Comparison of ENCODE assay signal across 22 cellular contexts in the genomic region with DNA sequence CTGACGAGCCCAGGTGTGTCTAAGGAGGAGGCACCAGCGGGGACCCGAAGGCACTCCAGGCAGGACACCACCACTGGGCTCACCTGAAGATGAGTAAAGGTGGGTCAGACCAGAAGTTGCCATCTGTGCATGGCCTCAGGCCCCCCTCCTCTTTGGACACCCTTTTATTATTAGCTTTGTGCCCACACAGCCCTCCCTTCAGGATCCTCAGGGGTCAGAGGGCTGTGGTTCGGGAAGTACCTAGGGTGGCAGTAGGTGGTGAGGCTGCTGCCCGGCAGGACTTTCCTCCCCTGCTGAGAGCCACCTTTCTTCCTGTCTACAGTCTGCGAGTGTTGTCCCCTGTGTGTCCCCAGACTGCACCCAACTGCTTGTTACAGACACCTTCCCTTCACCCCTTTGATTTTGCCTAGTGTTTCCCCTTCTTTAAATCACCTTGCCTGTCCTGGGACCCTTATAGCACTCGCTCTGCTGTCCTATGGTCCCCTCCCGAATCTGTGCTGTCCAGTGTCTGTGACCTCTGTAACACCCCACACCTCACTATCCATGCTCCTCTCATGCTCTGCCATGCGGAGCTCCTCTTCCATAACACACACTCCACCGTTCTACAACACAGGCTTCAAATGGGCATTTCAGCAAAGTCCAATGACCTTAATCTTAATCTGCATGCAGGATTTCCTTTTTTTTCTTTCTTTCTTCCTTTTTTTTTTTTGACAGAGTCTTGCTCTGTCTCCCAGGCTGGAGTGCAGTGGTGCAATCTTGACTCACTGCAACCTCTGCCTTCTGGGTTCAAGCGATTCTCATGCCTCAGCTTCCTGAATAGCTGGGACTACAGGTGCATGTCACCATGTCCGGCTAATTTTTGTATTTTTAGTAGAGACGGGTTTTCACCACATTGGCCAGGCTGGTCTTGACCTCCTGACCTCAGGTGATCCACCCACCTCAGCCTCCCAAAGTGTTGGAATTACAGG. TPM values are rescaled to one million over a fixed set of nuclear protein-coding genes. Genes with fewer than 3 reads are reported as not detected.
"Had no signal": no experiment of that assay in that cellular context is flagged by ENCODE, and none has a peak within 500 bp of the region (broad histone marks: within the 10 kb centered on the region; RNA-seq: fewer than 3 reads in every experiment).

No MANE protein-coding gene starts in this region.

- H3K27me3 Mint-ChIP-seq: activated T-cell treated with anti-CD3 and anti-CD28 coated beads, Interleukin-2, amount 50 U/mL, for 24 hours had no signal

- H3K9me3 ChIP-seq: colonic mucosa, heart left ventricle, spleen had no signal

- H3K27ac Mint-ChIP-seq: activated CD4-positive, alpha-beta memory T cell treated with anti-CD3 and anti-CD28 coated beads, Interleukin-2, amount 10 ng/mL, durations not matched to agents 7 days and 5 days; activated naive CD4-positive, alpha-beta T cell treated with anti-CD3 and anti-CD28 coated beads for 36 hours; activated T-cell treated with anti-CD3 and anti-CD28 coated beads, Interleukin-2, amount 50 U/mL, for 24 hours; activated T-helper 2 cell treated with anti-CD3 and anti-CD28 coated beads, Interferon-gamma antibody, Interleukin-2, Interleukin-4, amounts not matched to agents 10 μg/mL and 5 μg/mL and 100 μg/mL, durations not matched to agents 14 hours and 24 hours and 36 hours; natural killer cell; T-helper 2 cell treated with Interferon-gamma antibody and Interleukin-4, amounts not matched to agents 5 μg/mL and 100 μg/mL, for 36 hours; WTC11 had no signal

- H3K9me3 Mint-ChIP-seq: activated CD4-positive, alpha-beta memory T cell treated with anti-CD3 and anti-CD28 coated beads, Interleukin-2, amount 10 ng/mL, durations not matched to agents 7 days and 5 days; activated naive CD4-positive, alpha-beta T cell treated with anti-CD3 and anti-CD28 coated beads for 36 hours; activated T-cell treated with anti-CD3 and anti-CD28 coated beads, Interleukin-2, amount 50 U/mL, for 24 hours; activated T-helper 2 cell treated with anti-CD3 and anti-CD28 coated beads, Interferon-gamma antibody, Interleukin-2, Interleukin-4, amounts not matched to agents 10 μg/mL and 5 μg/mL and 100 μg/mL, durations not matched to agents 14 hours and 24 hours and 36 hours; natural killer cell; T-helper 2 cell treated with Interferon-gamma antibody and Interleukin-4, amounts not matched to agents 5 μg/mL and 100 μg/mL, for 36 hours; WTC11 had no signal

- H3K4me3 ChIP-seq: colonic mucosa, heart left ventricle, spleen had no signal

- DNase-seq: activated CD4-positive, alpha-beta memory T cell treated with anti-CD3 and anti-CD28 coated beads, Interleukin-2, amount 10 ng/mL, durations not matched to agents 7 days and 5 days; activated CD4-positive, alpha-beta T cell treated with anti-CD3 and anti-CD28 coated beads for 4 hours; activated naive CD4-positive, alpha-beta T cell treated with anti-CD3 and anti-CD28 coated beads for 36 hours; activated T-cell treated with anti-CD3 and anti-CD28 coated beads, Interleukin-2, amount 50 U/mL, for 24 hours; anterior cingulate cortex; central memory CD4-positive, alpha-beta T cell; colonic mucosa; erythroblast; kidney glomerular epithelial cell; left ventricle myocardium superior; mesendoderm; natural killer cell; posterior cingulate gyrus; spleen; stimulated activated naive CD4-positive, alpha-beta T cell had no signal

- H3K36me3 ChIP-seq: colonic mucosa, heart left ventricle, spleen had no signal

- H3K4me3 Mint-ChIP-seq: activated CD4-positive, alpha-beta memory T cell treated with anti-CD3 and anti-CD28 coated beads, Interleukin-2, amount 10 ng/mL, durations not matched to agents 7 days and 5 days; activated naive CD4-positive, alpha-beta T cell treated with anti-CD3 and anti-CD28 coated beads for 36 hours; activated T-cell treated with anti-CD3 and anti-CD28 coated beads, Interleukin-2, amount 50 U/mL, for 24 hours; brain; natural killer cell; T-helper 2 cell treated with Interferon-gamma antibody and Interleukin-4, amounts not matched to agents 5 μg/mL and 100 μg/mL, for 36 hours; WTC11 had no signal

- ATAC-seq: left ventricle myocardium superior, natural killer cell, WTC11 had no signal

- H3K27ac ChIP-seq: colonic mucosa, heart left ventricle, spleen had no signal

- H3K36me3 Mint-ChIP-seq: brain, natural killer cell, WTC11 had no signal

- H3K27me3 ChIP-seq: colonic mucosa, heart left ventricle, spleen had no signal

- H3K4me1 ChIP-seq: colonic mucosa, heart left ventricle had no signal

- H3K4me1 Mint-ChIP-seq: brain, natural killer cell, WTC11 had no signal

RNA-seq across cellular contexts. Expression of gene SOAT2, which starts 25.8 kb away (rescaled TPM):
- total RNA-seq: activated T-helper 2 cell treated with anti-CD3 and anti-CD28 coated beads, Interferon-gamma antibody, Interleukin-2, Interleukin-4, amounts not matched to agents 10 μg/mL and 5 μg/mL and 100 μg/mL, durations not matched to agents 14 hours and 24 hours and 36 hours; natural killer cell; renal cortical epithelial cell; urinary bladder; WTC11 had no signal

RNA-seq across cellular contexts. Expression of gene IGFBP6, which starts 31.6 kb away (rescaled TPM):
- total RNA-seq: activated T-helper 2 cell treated with anti-CD3 and anti-CD28 coated beads, Interferon-gamma antibody, Interleukin-2, Interleukin-4, amounts not matched to agents 10 μg/mL and 5 μg/mL and 100 μg/mL, durations not matched to agents 14 hours and 24 hours and 36 hours had no signal
